8 cellular contexts compared by ENCODE assay signal in the genomic region with DNA sequence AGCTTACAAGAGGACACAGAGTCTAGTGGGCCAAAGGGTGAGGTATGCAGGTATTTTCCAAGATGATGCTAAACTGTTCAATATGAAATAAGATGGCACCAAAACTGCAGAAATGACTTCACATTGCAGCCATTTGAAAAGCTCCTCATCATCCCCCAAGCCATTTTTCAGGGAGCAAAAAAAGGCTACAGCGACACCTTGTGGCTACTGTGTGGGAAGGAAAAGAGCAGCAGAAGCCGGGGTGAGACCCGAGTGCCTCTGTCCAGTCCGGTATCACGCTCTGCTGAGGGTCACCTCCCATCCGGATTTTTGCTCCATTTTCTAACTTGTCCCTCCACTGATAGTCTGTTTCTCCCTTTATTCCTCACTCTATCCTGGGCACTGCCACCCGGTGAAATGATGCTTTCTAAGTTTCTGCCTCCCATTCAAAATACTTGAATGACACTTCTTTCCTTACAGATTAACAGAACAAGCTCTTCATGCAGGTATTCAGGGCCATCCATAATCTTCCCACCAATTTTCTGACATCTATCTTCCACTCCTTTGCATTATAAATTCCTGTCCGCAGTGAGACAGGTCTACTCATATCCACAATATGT.
DNase-seq lines count a peak whose midpoint lies in the region; ATAC-seq and TF ChIP-seq lines count a peak whose summit lies in the region.

No MANE protein-coding gene starts in this region.

- peak; percentile 70 for ATAC-seq in GM18907 (IDR thresholded peaks at IDR 0.05; ENCODE audit: unreplicated experiment)
- peak; percentile 87 for ATAC-seq in HG03139 (IDR thresholded peaks at IDR 0.05; ENCODE audit: unreplicated experiment)

- no TSS peak for BruUV-seq in MCF 10A (replicated peaks; lab: Mats Ljungman, UMichigan)

- intact Hi-C loops in MCF 10A (cut with micrococcal nuclease) = loop anchor here (1.0 kb wide), 1 partner anchor 20 kb away; no protein-coding TSS in a partner anchor
- intact Hi-C loops in stomach (cut with DNase I; ENCODE audit: low total_unique reads) = no loop called here
- intact Hi-C loops in lower leg skin (cut with DNase I; ENCODE audit: low total_unique reads) = no loop called here

- no peaks in the 10 kb centered on the region for H3K9me3 Mint-ChIP-seq in MCF 10A (ENCODE audit: unreplicated experiment)

- peaks cover 5% of the 10 kb centered on the region for H3K4me1 Mint-ChIP-seq in MCF 10A (ENCODE audit: insufficient read depth, unreplicated experiment)

- no peak overlapping the region for H3K4me3 ChIP-seq in OCI-LY1 (ENCODE audit: low read depth, low read length, poor library complexity, severe bottlenecking)
- no peak overlapping the region for H3K4me3 ChIP-seq in stomach
- no peak overlapping the region for H3K4me3 ChIP-seq in lower leg skin (ENCODE audit: low read depth, poor library complexity, severe bottlenecking)

- H3K79me2 ChIP-seq in OCI-LY1 (ENCODE audit: insufficient read depth, low read length) = no peaks in the 10 kb centered on the region

- peaks cover 25% of the 10 kb centered on the region for H3K27me3 Mint-ChIP-seq in MCF 10A (ENCODE audit: insufficient read depth, unreplicated experiment)

- no peaks in the 10 kb centered on the region for H4K20me1 ChIP-seq in OCI-LY1 (ENCODE audit: insufficient read depth, low read length)

- H3K9ac ChIP-seq in OCI-LY1 (ENCODE audit: low read length) = no peak overlapping the region

- no peak overlapping the region for H3K4me3 Mint-ChIP-seq in MCF 10A (ENCODE audit: unreplicated experiment)

- H3F3A ChIP-seq in OCI-LY1 (ENCODE audit: insufficient read depth, low read length) = no peaks in the 10 kb centered on the region

- no peaks in the 10 kb centered on the region for H3K27me3 ChIP-seq in OCI-LY1 (ENCODE audit: insufficient read depth, low read length)
- H3K27me3 ChIP-seq in stomach = peaks cover 0 to 4% (median 0%) of the 10 kb centered on the region in 3 donors

- no peak overlapping the region for H2AFZ ChIP-seq in OCI-LY1 (ENCODE audit: low read length)

- H3K4me1 ChIP-seq in OCI-LY1 (ENCODE audit: insufficient read depth, low read length, severe bottlenecking) = no peaks in the 10 kb centered on the region
- H3K4me1 ChIP-seq in stomach = no peaks in the 10 kb centered on the region

- DNase-seq in DMS114 treated with DMSO at 0.1 percent for 48 hours (lab: John Stamatoyannopoulos, UW; ENCODE audit: unreplicated experiment) (peak; percentile 8), MCF 10A (ENCODE audit: unreplicated experiment) (peak; percentile 73), kidney tubule cell (ENCODE audit: low spot score) (peak; percentile 74), stomach (peak; percentile 38), lower leg skin (ENCODE audit: low spot score in 2 of 2) (no peak)

- POLR2A ChIA-PET in MCF 10A (lab: Yijun Ruan, JAX) = no interaction called here

- H3K27ac Mint-ChIP-seq in MCF 10A (ENCODE audit: low read depth, unreplicated experiment) = no peak overlapping the region

- H3K36me3 Mint-ChIP-seq in MCF 10A (ENCODE audit: insufficient read depth, unreplicated experiment) = no peaks in the 10 kb centered on the region

- peak; percentile 94 for TF ChIP-seq CTCF in OCI-LY1 (IDR thresholded peaks at IDR 0.05; ENCODE audit: low read length)
- peak; percentile 66 for TF ChIP-seq CTCF in MCF 10A (IDR thresholded peaks at IDR 0.05; ENCODE audit: unreplicated experiment)
- peak in 5 of 7 experiments; percentile 3 to 54 (median 45) for TF ChIP-seq CTCF in stomach (IDR thresholded peaks at IDR 0.05)
- TF ChIP-seq CTCF in lower leg skin (IDR thresholded peaks at IDR 0.05) = no peak

- H3K9me3 ChIP-seq in OCI-LY1 (ENCODE audit: low read length) (no peaks in the 10 kb centered on the region), stomach (no peaks in the 10 kb centered on the region)

- TF ChIP-seq EP300 in stomach (IDR thresholded peaks at IDR 0.05) = no peak

- H3K36me3 ChIP-seq in OCI-LY1 (ENCODE audit: insufficient read depth, low read length) = no peaks in the 10 kb centered on the region
- H3K36me3 ChIP-seq in stomach = no peaks in the 10 kb centered on the region

- TF ChIP-seq POLR2A in stomach (IDR thresholded peaks at IDR 0.05) = no peak
- TF ChIP-seq POLR2A in lower leg skin (IDR thresholded peaks at IDR 0.05) = no peak

- no peak overlapping the region for H3K4me2 ChIP-seq in OCI-LY1 (ENCODE audit: low read length)

- 16 to 25% (median 19%) methylated on average over 8 of the region's 8 CpGs for WGBS in stomach, 5 donors
- 15 to 22% methylated on average over 8 of the region's 8 CpGs for WGBS in lower leg skin, 2 donors

- no peak overlapping the region for H3K27ac ChIP-seq in OCI-LY1 (ENCODE audit: low read depth, low read length, poor library complexity, severe bottlenecking)
- H3K27ac ChIP-seq in stomach = no peak overlapping the region

- H3K9me2 ChIP-seq in OCI-LY1 (ENCODE audit: low read depth, low read length) = no peaks in the 10 kb centered on the region

- CTCF ChIA-PET in MCF 10A (lab: Yijun Ruan, JAX) = interaction anchor here (0.5 to 3.9 kb wide), 27 partner anchors 9 to 998 kb away, joined by 3 to 34 read pairs (median 4); no protein-coding TSS in a partner anchor

Comparison
In these comparisons a context has a peak if more than half of its experiments do, and no peak if none do; other contexts are left out.
1. DNase-seq: peak in DMS114 treated with DMSO at 0.1 percent for 48 hours (single experiment), MCF 10A (single experiment), kidney tubule cell (single experiment) and stomach (single experiment); none in lower leg skin (0 of 2).
2. CTCF ChIP-seq: peak in OCI-LY1 (single experiment), MCF 10A (single experiment) and stomach (5 of 7); none in lower leg skin (0 of 3).